8 cellular contexts compared by ENCODE assay signal in the genomic region with DNA sequence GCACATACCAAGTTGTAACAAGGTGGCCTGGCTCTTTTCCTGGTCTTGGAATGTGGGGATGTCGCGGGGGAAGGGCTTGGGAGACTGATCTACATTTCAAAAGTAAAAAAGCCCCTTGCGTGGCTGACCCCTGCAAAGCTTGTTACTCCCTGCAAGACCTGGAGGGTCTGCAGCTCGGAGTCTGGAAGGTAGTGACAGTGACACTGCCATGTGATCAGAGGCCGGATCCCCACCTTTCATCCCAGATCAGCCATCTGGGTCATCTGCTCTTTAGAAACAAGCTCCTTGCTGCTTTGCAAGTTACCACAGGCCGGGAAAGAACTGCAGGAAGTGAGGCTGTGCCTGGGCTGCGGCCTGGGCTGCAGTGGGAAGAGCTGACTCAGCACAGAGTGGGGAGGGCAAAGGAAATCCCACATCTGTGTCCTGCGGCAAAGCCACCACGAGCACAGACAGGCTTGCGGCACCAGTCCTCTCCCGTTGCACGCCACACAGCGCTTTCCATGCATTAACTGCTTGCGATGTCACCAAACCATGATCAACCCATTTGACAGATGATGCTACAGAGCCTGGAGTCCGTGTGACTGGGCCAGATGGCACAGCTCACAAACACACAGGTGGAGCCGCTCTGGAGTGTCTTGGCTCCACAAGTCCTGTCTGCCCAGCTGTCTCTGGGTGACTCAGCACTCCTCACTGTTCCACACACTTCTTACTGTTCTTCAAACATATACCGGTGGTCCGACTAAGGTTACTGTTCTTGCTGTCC.
DNase-seq lines count a peak whose midpoint lies in the region; ATAC-seq and TF ChIP-seq lines count a peak whose summit lies in the region.

No MANE protein-coding gene starts in this region.

- H3K36me3 Mint-ChIP-seq in activated T-cell treated with anti-CD3 and anti-CD28 coated beads, Interleukin-2, amount 50 U/mL, for 72 hours (ENCODE audit: insufficient read depth in 2 of 2): no peaks in the 10 kb centered on the region
- no peaks in the 10 kb centered on the region for H3K36me3 Mint-ChIP-seq in glutamatergic neuron (ENCODE audit: unreplicated experiment)

- peak overlapping the region; percentile 72 to 82 for H3K4me3 Mint-ChIP-seq in activated T-cell treated with anti-CD3 and anti-CD28 coated beads, Interleukin-2, amount 50 U/mL, for 72 hours
- no peak overlapping the region for H3K4me3 Mint-ChIP-seq in glutamatergic neuron (ENCODE audit: unreplicated experiment)

- H3K27ac Mint-ChIP-seq in activated T-cell treated with anti-CD3 and anti-CD28 coated beads, Interleukin-2, amount 50 U/mL, for 72 hours: peak overlapping the region; percentile 10
- peak overlapping the region; percentile 28 for H3K27ac Mint-ChIP-seq in glutamatergic neuron (ENCODE audit: unreplicated experiment)

- H3K4me3 ChIP-seq in skin epidermis: no peak overlapping the region

- DNase-seq in Daoy (ENCODE audit: low read depth): peak; percentile 92
- peak; percentile 6 for DNase-seq in NCI-H1694 (lab: John Stamatoyannopoulos, UW)
- peak; percentile 76 to 78 for DNase-seq in activated T-cell treated with anti-CD3 and anti-CD28 coated beads, Interleukin-2, amount 50 U/mL, for 72 hours
- DNase-seq in glutamatergic neuron: no peak
- no peak for DNase-seq in SK-N-DZ (ENCODE audit: low spot score)
- no peak for DNase-seq in GOT3 (lab: John Stamatoyannopoulos, UW)
- no peak for DNase-seq in RKO (ENCODE audit: low spot score)

- no peaks in the 10 kb centered on the region for H3K27me3 Mint-ChIP-seq in activated T-cell treated with anti-CD3 and anti-CD28 coated beads, Interleukin-2, amount 50 U/mL, for 72 hours (ENCODE audit: low read depth)
- peaks cover 6% of the 10 kb centered on the region for H3K27me3 Mint-ChIP-seq in glutamatergic neuron (ENCODE audit: unreplicated experiment)

- H3K9me3 Mint-ChIP-seq in activated T-cell treated with anti-CD3 and anti-CD28 coated beads, Interleukin-2, amount 50 U/mL, for 72 hours: no peaks in the 10 kb centered on the region
- no peaks in the 10 kb centered on the region for H3K9me3 Mint-ChIP-seq in glutamatergic neuron (ENCODE audit: unreplicated experiment)

- H3K27ac ChIP-seq in skin epidermis: peak overlapping the region in 18 of 21 experiments; percentile 17 to 83 (median 72)

- TF ChIP-seq CTCF in glutamatergic neuron (IDR thresholded peaks at IDR 0.05; ENCODE audit: partially characterized antibody, unreplicated experiment): no peak

- H3K4me1 Mint-ChIP-seq in activated T-cell treated with anti-CD3 and anti-CD28 coated beads, Interleukin-2, amount 50 U/mL, for 72 hours (ENCODE audit: low read depth): peaks cover 33% of the 10 kb centered on the region
- H3K4me1 Mint-ChIP-seq in glutamatergic neuron (ENCODE audit: low read depth, unreplicated experiment): peaks cover 30% of the 10 kb centered on the region

- ATAC-seq in activated T-cell treated with anti-CD3 and anti-CD28 coated beads, Interleukin-2, amount 50 U/mL, for 72 hours (replicated peaks in 1 of 2): peak; percentile 50 to 66

Comparison
In these comparisons a context has a peak if more than half of its experiments do, and no peak if none do; other contexts are left out.
1. DNase-seq: peak in Daoy (single experiment), NCI-H1694 (single experiment) and activated T-cell treated with anti-CD3 and anti-CD28 coated beads, Interleukin-2, amount 50 U/mL, for 72 hours (2 of 2); none in glutamatergic neuron (single experiment), SK-N-DZ (single experiment), GOT3 (single experiment) and RKO (single experiment).